ENCODE assay signal across 9 cellular contexts in the genomic region with DNA sequence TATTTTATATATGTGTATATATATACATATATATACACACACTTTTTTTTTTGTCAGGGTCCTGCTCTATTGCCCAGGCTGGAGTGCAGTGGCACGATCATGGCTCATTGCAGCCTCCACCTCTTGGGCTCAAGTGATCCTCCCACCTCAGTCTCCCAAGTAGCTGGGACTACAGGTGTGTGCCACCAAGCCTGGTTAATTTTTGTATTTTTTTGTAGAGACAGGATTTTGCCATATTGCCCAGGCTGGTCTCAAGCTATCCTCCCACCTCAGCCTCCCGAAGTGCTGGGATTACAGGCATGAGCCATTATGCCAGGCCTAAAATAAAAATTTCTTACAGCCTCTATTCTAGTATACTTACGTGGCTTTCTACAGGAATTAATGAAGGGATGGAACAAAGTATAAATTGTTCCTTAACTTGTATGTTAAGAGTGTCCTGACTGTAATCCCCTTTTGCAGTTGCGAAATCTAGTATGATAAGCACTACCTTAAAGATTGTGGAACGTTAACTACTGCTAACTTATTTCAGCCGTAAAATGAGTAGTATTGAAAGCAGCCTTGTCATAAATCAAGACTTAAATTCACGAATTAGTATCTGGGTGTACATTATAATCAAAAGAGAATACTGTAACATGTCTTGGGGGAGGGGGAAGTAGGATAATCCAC. TPM values are rescaled to one million over a fixed set of nuclear protein-coding genes. Genes with fewer than 3 reads are reported as not detected.
A peak's percentile ranks its signal among the peaks of the same experiment; 100 is the strongest.
DNase-seq lines count a peak whose midpoint lies in the region; ATAC-seq, FAIRE-seq and TF ChIP-seq lines count a peak whose summit lies in the region.
"Had no signal": no experiment of that assay in that cellular context is flagged by ENCODE, and none has a peak within 500 bp of the region (broad histone marks: within the 10 kb centered on the region; RNA-seq: fewer than 3 reads in every experiment).

No MANE protein-coding gene starts in this region.

- peak overlapping the region; percentile 88 for H3K27ac Mint-ChIP-seq in activated CD4-positive, alpha-beta T cell treated with anti-CD3 and anti-CD28 coated beads for 36 hours
- H3K27ac Mint-ChIP-seq in WTC11 = no peak overlapping the region
- H3K27ac Mint-ChIP-seq in stimulated activated memory B cell treated with anti-CD40 and anti-IgM and Interleukin-4, amounts not matched to agents 10 μg/mL and 1 μg/mL and 100 μg/mL, for 72 hours = peak overlapping the region; percentile 98

- no peak for DNase-seq in activated CD4-positive, alpha-beta T cell treated with anti-CD3 and anti-CD28 coated beads for 36 hours
- no peak for DNase-seq in activated CD4-positive, alpha-beta T cell treated with anti-CD3 and anti-CD28 coated beads for 1 hour
- DNase-seq in WTC11 (ENCODE audit: low spot score) (no peak), foreskin fibroblast (no peak), DMS114 treated with DMSO at 0.1 percent for 48 hours (lab: John Stamatoyannopoulos, UW; ENCODE audit: unreplicated experiment) (no peak), GM12891 (ENCODE audit: insufficient read length, low spot score) (no peak)
- DNase-seq: dermis blood vessel endothelial cell had no signal

- no peak for ATAC-seq in activated CD4-positive, alpha-beta T cell treated with anti-CD3 and anti-CD28 coated beads for 36 hours
- no peak for ATAC-seq in WTC11
- no peak for ATAC-seq in stimulated activated memory B cell treated with anti-CD40 and anti-IgM and Interleukin-4, amounts not matched to agents 10 μg/mL and 1 μg/mL and 100 μg/mL, for 72 hours
- no peak for ATAC-seq in HG02588 (IDR thresholded peaks at IDR 0.05; ENCODE audit: unreplicated experiment)

- peak overlapping the region; percentile 95 for H3K4me3 Mint-ChIP-seq in activated CD4-positive, alpha-beta T cell treated with anti-CD3 and anti-CD28 coated beads for 36 hours
- peak overlapping the region; percentile 96 for H3K4me3 Mint-ChIP-seq in WTC11
- H3K4me3 Mint-ChIP-seq in stimulated activated memory B cell treated with anti-CD40 and anti-IgM and Interleukin-4, amounts not matched to agents 10 μg/mL and 1 μg/mL and 100 μg/mL, for 72 hours = peak overlapping the region; percentile 100

- H3K27me3 Mint-ChIP-seq in activated CD4-positive, alpha-beta T cell treated with anti-CD3 and anti-CD28 coated beads for 36 hours = no peaks in the 10 kb centered on the region
- H3K27me3 Mint-ChIP-seq in WTC11 (ENCODE audit: low read depth) = peaks cover 31% of the 10 kb centered on the region
- H3K27me3 Mint-ChIP-seq in stimulated activated memory B cell treated with anti-CD40 and anti-IgM and Interleukin-4, amounts not matched to agents 10 μg/mL and 1 μg/mL and 100 μg/mL, for 72 hours = no peaks in the 10 kb centered on the region

- intact Hi-C loops in activated CD4-positive, alpha-beta T cell treated with anti-CD3 and anti-CD28 coated beads for 36 hours (cut with DNase I, micrococcal nuclease) = loop anchor here (2.0 to 10.0 kb wide), 3 partner anchors 353 to 1591 kb away; a partner anchor contains a TSS

- no peaks in the 10 kb centered on the region for H3K9me3 Mint-ChIP-seq in activated CD4-positive, alpha-beta T cell treated with anti-CD3 and anti-CD28 coated beads for 36 hours (ENCODE audit: low read depth)
- peaks cover 8% of the 10 kb centered on the region for H3K9me3 Mint-ChIP-seq in WTC11
- H3K9me3 Mint-ChIP-seq in stimulated activated memory B cell treated with anti-CD40 and anti-IgM and Interleukin-4, amounts not matched to agents 10 μg/mL and 1 μg/mL and 100 μg/mL, for 72 hours = no peaks in the 10 kb centered on the region

- peaks cover 6% of the 10 kb centered on the region for H3K36me3 Mint-ChIP-seq in activated CD4-positive, alpha-beta T cell treated with anti-CD3 and anti-CD28 coated beads for 36 hours (ENCODE audit: low read depth)
- H3K36me3 Mint-ChIP-seq in WTC11 = no peaks in the 10 kb centered on the region
- H3K36me3 Mint-ChIP-seq in stimulated activated memory B cell treated with anti-CD40 and anti-IgM and Interleukin-4, amounts not matched to agents 10 μg/mL and 1 μg/mL and 100 μg/mL, for 72 hours = peaks cover 13% of the 10 kb centered on the region

- peaks cover 37% of the 10 kb centered on the region for H3K4me1 Mint-ChIP-seq in activated CD4-positive, alpha-beta T cell treated with anti-CD3 and anti-CD28 coated beads for 36 hours
- peaks cover 11% of the 10 kb centered on the region for H3K4me1 Mint-ChIP-seq in WTC11
- peaks cover 39% of the 10 kb centered on the region for H3K4me1 Mint-ChIP-seq in stimulated activated memory B cell treated with anti-CD40 and anti-IgM and Interleukin-4, amounts not matched to agents 10 μg/mL and 1 μg/mL and 100 μg/mL, for 72 hours

- no peak for TF ChIP-seq POLR2A in GM12891 (IDR thresholded peaks at IDR 0.05; ENCODE audit: low read depth, low read length)

- FAIRE-seq in GM12891 (lab: Jason Lieb, UNC) = no peak

- H3K4me3 ChIP-seq in foreskin fibroblast (ENCODE audit: low read depth in 1 of 2, low read length in 2 of 2) = peak overlapping the region; percentile 86 to 89

- POLR2A ChIA-PET in activated CD4-positive, alpha-beta T cell treated with anti-CD3 and anti-CD28 coated beads for 36 hours (lab: Charles Lee) = interaction anchor here (0.9 kb wide), 1 partner anchor 131 kb away, joined by 4 read pairs; no protein-coding TSS in a partner anchor
- POLR2A ChIA-PET in WTC11 (lab: Charles Lee) = no interaction called here

- CTCF ChIA-PET in activated CD4-positive, alpha-beta T cell treated with anti-CD3 and anti-CD28 coated beads for 36 hours (lab: Charles Lee) = interaction anchor here (0.6 to 2.9 kb wide), 8 partner anchors 9 to 239 kb away, joined by 3 to 26 read pairs (median 4); no protein-coding TSS in a partner anchor
- CTCF ChIA-PET in WTC11 (lab: Charles Lee) = interaction anchor here (2.5 kb wide), 1 partner anchor 239 kb away, joined by 8 read pairs; no protein-coding TSS in a partner anchor

- TF ChIP-seq CTCF in WTC11 (IDR thresholded peaks at IDR 0.05) (no peak), foreskin fibroblast (IDR thresholded peaks at IDR 0.05; ENCODE audit: low read depth, low read length) (no peak)

TF ChIP-seq in WTC11, 78 proteins besides CTCF, POLR2A, EP300 and RAD21 (continues in another document):
- no peak for TF ChIP-seq SP1 (CRISPR knock-in tag; conservative IDR thresholded peaks at IDR 0.05)
- TF ChIP-seq MXD4 (CRISPR knock-in tag; IDR thresholded peaks at IDR 0.05; ENCODE audit: borderline replicate concordance) = no peak
- no peak for TF ChIP-seq ATF1 (CRISPR knock-in tag; IDR thresholded peaks at IDR 0.05)
- TF ChIP-seq, protein P1, sequence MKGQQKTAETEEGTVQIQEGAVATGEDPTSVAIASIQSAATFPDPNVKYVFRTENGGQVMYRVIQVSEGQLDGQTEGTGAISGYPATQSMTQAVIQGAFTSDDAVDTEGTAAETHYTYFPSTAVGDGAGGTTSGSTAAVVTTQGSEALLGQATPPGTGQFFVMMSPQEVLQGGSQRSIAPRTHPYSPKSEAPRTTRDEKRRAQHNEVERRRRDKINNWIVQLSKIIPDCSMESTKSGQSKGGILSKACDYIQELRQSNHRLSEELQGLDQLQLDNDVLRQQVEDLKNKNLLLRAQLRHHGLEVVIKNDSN (CRISPR knock-in tag; IDR thresholded peaks at IDR 0.05) = no peak
- TF ChIP-seq ZNF232 (CRISPR knock-in tag; IDR thresholded peaks at IDR 0.05) = no peak
- no peak for TF ChIP-seq NR2C2 (CRISPR knock-in tag; IDR thresholded peaks at IDR 0.05)
- no peak for TF ChIP-seq JAZF1 (CRISPR knock-in tag; IDR thresholded peaks at IDR 0.05)
- TF ChIP-seq, protein P2, sequence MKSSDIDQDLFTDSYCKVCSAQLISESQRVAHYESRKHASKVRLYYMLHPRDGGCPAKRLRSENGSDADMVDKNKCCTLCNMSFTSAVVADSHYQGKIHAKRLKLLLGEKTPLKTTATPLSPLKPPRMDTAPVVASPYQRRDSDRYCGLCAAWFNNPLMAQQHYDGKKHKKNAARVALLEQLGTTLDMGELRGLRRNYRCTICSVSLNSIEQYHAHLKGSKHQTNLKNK (CRISPR knock-in tag; IDR thresholded peaks at IDR 0.05) = no peak

TF ChIP-seq in GM12891, 5 proteins besides CTCF, POLR2A, EP300 and RAD21:
- TF ChIP-seq PAX5 (IDR thresholded peaks at IDR 0.05; ENCODE audit: insufficient read depth, low read length, severe bottlenecking) (no peak), POU2F2 (IDR thresholded peaks at IDR 0.05; ENCODE audit: low read depth, low read length) (no peak), SPI1 (IDR thresholded peaks at IDR 0.05; ENCODE audit: low read depth, low read length) (no peak), POLR2AphosphoS5 (IDR thresholded peaks at IDR 0.05; ENCODE audit: low read depth, low read length) (no peak)

RNA-seq across cellular contexts. Expression of a gene that starts 2.1 kb away (rescaled TPM):
- 10 to 100 TPM; 11.1 to 12.5 TPM for total RNA-seq in activated CD4-positive, alpha-beta T cell treated with anti-CD3 and anti-CD28 coated beads for 36 hours
- total RNA-seq in WTC11 (2021) = 5.2 to 6.6 TPM (median 5.9 TPM) in 3 replicates
- 3.0 TPM for polyA plus RNA-seq in GM12891 (2012; ENCODE audit: low read depth, missing spikeins)

RNA-seq across cellular contexts. Expression of a gene that starts 59.9 kb away (rescaled TPM):
- total RNA-seq in activated CD4-positive, alpha-beta T cell treated with anti-CD3 and anti-CD28 coated beads for 36 hours = under 1 TPM; 0.30 to 0.37 TPM
- 0.55 to 0.90 TPM (median 0.82 TPM) in 3 replicates for total RNA-seq in WTC11 (2021)
- polyA plus RNA-seq in GM12891 (2012; ENCODE audit: low read depth, missing spikeins) = 0.03 TPM
